8 cellular contexts compared by ENCODE assay signal in genomic region chr2:231199219-231199618, GRCh38. TPM values are rescaled to one million over a fixed set of nuclear protein-coding genes. Genes with fewer than 3 reads are reported as not detected.
DNase-seq lines count a peak whose midpoint lies in the region; ATAC-seq and TF ChIP-seq lines count a peak whose summit lies in the region.

No MANE protein-coding gene starts in this region.

- H3K27me3 ChIP-seq in Panc1 (ENCODE audit: control insufficient read depth, insufficient read depth, low read length) (no peaks in the 10 kb centered on the region), esophagus (ENCODE audit: control insufficient read depth in 1 of 2, insufficient read depth in 2 of 2, low read length in 2 of 2) (no peaks in the 10 kb centered on the region), parathyroid adenoma (ENCODE audit: control insufficient read depth, insufficient read depth, low read length) (no peaks in the 10 kb centered on the region)

- CTCF ChIA-PET in Panc1 (lab: Charles Lee): no interaction called here

- H3K36me3 ChIP-seq in Panc1 (ENCODE audit: control insufficient read depth, insufficient read depth, low read length) (no peaks in the 10 kb centered on the region), esophagus (ENCODE audit: control insufficient read depth in 2 of 2, insufficient read depth in 2 of 2, low read length in 1 of 2) (no peaks in the 10 kb centered on the region), parathyroid adenoma (ENCODE audit: control insufficient read depth, insufficient read depth, low read length) (no peaks in the 10 kb centered on the region)

- H3K9me3 ChIP-seq in Panc1 (ENCODE audit: control insufficient read depth, insufficient read depth, low read depth, low read length) (no peaks in the 10 kb centered on the region), esophagus (ENCODE audit: control insufficient read depth in 2 of 2, insufficient read depth in 1 of 2, low read depth in 1 of 2, low read length in 1 of 2) (no peaks in the 10 kb centered on the region), parathyroid adenoma (ENCODE audit: control insufficient read depth, low read length) (no peaks in the 10 kb centered on the region)

- no peak for ATAC-seq in Panc1
- ATAC-seq in GM19035 (IDR thresholded peaks at IDR 0.05; ENCODE audit: unreplicated experiment): no peak

- H3K4me3 ChIP-seq in Panc1 (ENCODE audit: low read depth in 2 of 2, low read length in 2 of 2) (peak overlapping the region; percentile 83 to 94), esophagus (ENCODE audit: low read depth in 1 of 2, low read length in 2 of 2) (peak overlapping the region in 1 of 2 donors; percentile 98), parathyroid adenoma (ENCODE audit: low read depth, low read length) (peak overlapping the region; percentile 98)

- peak overlapping the region; percentile 99 for H2AFZ ChIP-seq in parathyroid adenoma

- H3K27ac ChIP-seq in Panc1 (ENCODE audit: low read length) (peak overlapping the region; percentile 78), esophagus (ENCODE audit: low read depth in 2 of 2, low read length in 1 of 2) (peak overlapping the region; percentile 16 to 30), parathyroid adenoma (no peak overlapping the region)

- peaks cover 3% of the 10 kb centered on the region for H3K79me2 ChIP-seq in parathyroid adenoma

- peak overlapping the region; percentile 94 for H3K4me2 ChIP-seq in parathyroid adenoma (ENCODE audit: low read length)

- no peak overlapping the region for H3K9ac ChIP-seq in parathyroid adenoma

- no peak for TF ChIP-seq CTCF in Panc1 (IDR thresholded peaks at IDR 0.05)
- no peak for TF ChIP-seq CTCF in parathyroid adenoma (IDR thresholded peaks at IDR 0.05)
- TF ChIP-seq CTCF in GM10266 (IDR thresholded peaks at IDR 0.05; ENCODE audit: control insufficient read depth, insufficient read depth, low read depth, missing control alignments): no peak

- WGBS in esophagus, 2 donors: 26 to 28% methylated on average over 5 of the region's 5 CpGs

- H3K4me1 ChIP-seq in Panc1 (ENCODE audit: control insufficient read depth, insufficient read depth, low read length) (0 out of 2 replicates have a peak, but pooled peaks cover 8% of the 10 kb centered on the region), esophagus (ENCODE audit: control insufficient read depth in 2 of 2, insufficient read depth in 2 of 2, low read length in 1 of 2) (peaks cover 3 to 6% of the 10 kb centered on the region in 2 donors), parathyroid adenoma (peaks cover 4% of the 10 kb centered on the region)

- BruUV-seq in Panc1 (replicated peaks; lab: Mats Ljungman, UMichigan): no TSS peak

- POLR2A ChIA-PET in Panc1 (lab: Charles Lee): interaction anchor here (0.6 to 0.7 kb wide), 2 partner anchors 141 to 221 kb away, joined by 3 to 12 read pairs; no protein-coding TSS in a partner anchor

- peak; percentile 57 for DNase-seq in EL
- DNase-seq in Panc1 (ENCODE audit: low read depth, low spot score): no peak
- no peak for DNase-seq in posterior vena cava (ENCODE audit: low spot score)
- no peak for DNase-seq in NCI-H1930 (lab: John Stamatoyannopoulos, UW)
- no peak for DNase-seq in GM10266 (ENCODE audit: extremely low spot score)

- in situ Hi-C loops in Panc1 (cut with HindIII; ENCODE audit: low pct_unique_long_range_greater_than_20kb, low sequenced_read_pairs): no loop called here

- intact Hi-C loops in Panc1 (cut with micrococcal nuclease; ENCODE audit: unreplicated experiment) (loop anchor here (10.0 kb wide), 1 partner anchor 94 kb away; no protein-coding TSS in a partner anchor), posterior vena cava (cut with DNase I) (no loop called here)

RNA-seq across cellular contexts. Expression of gene ARMC9, which starts 0.8 kb away (rescaled TPM):
- total RNA-seq in Panc1 (2021; ENCODE audit: unreplicated experiment) (42.7 TPM), posterior vena cava (10 to 100 TPM; 31.6 to 61.9 TPM)
- polyA plus RNA-seq in Panc1 (2012; ENCODE audit: insufficient read length): 76.4 TPM
- 1 to 10 TPM; 2.9 to 3.6 TPM for polyA plus RNA-seq in esophagus
